8 cellular contexts compared by ENCODE assay signal in the genomic region with DNA sequence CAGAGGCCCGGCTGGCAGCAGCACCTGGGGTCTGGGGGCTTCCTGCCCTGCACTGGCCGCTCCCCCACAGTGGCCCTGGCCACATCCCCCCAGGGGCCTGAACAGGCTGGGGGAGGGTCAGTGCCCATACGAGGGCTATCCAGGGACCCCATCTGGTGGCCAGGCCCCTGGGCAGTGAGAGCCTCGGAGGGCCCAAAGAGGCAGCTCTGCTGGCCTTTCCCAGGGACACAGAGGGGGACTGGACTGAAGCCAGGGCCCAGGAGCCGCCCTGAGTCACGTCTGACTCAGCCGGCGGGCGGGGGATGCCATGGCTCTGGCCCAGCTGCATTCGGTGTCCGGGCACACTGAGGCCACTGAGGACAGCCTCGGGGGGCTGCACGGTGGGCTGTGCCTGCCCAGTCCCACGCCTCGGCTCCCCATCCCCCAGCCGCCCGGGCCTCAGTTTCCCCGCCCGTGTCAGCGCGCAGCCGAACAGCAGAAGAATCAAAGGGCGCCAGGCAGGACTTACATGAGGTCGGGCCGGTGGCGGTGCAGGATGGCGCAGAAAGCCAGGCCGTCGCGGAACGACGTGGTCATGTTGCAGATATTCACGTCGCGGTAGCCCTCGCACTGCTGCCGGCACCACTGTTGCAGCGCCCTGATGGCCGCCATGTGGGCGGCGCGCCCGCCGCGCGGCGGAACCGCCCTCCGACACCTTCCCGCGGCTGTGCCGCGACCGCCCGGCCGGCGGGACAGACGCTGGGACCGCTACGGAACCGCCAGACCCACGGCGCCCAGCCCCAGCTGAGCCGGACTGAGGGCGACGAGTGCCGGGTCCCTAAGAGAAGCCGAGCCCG. TPM values are rescaled to one million over a fixed set of nuclear protein-coding genes. Genes with fewer than 3 reads are reported as not detected.
A peak's percentile ranks its signal among the peaks of the same experiment; 100 is the strongest.
DNase-seq lines count a peak whose midpoint lies in the region; ATAC-seq and TF ChIP-seq lines count a peak whose summit lies in the region.

A gene (minus strand): TSS at position 795 of the 836 bp plus-strand sequence. CDS start 144 bp downstream, at position 651.

- intact Hi-C loops in naive thymus-derived CD4-positive, alpha-beta T cell (cut with micrococcal nuclease) = loop anchor here (1.0 to 2.0 kb wide), 13 partner anchors 15 to 1096 kb away; a partner anchor contains a TSS
- intact Hi-C loops in aorta (cut with DNase I) = loop anchor here in 1 of 2 donors (2.0 kb wide), 1 partner anchor 80 kb away; no protein-coding TSS in a partner anchor

- H3K36me3 ChIP-seq in KMS-11 (ENCODE audit: insufficient read depth) (no peaks in the 10 kb centered on the region), fibroblast of lung (ENCODE audit: control insufficient read depth, insufficient read depth, low read length) (no peaks in the 10 kb centered on the region), aorta (ENCODE audit: control insufficient read depth in 1 of 2, insufficient read depth in 2 of 2, low read length in 1 of 2) (no peaks in the 10 kb centered on the region)
- no peaks in the 10 kb centered on the region for H3K36me3 ChIP-seq in naive thymus-derived CD4-positive, alpha-beta T cell (ENCODE audit: control insufficient read depth in 2 of 3, insufficient read depth in 3 of 3, low read length in 3 of 3)

- ATAC-seq in GM21723 (IDR thresholded peaks at IDR 0.05; ENCODE audit: unreplicated experiment) = peak; percentile 26
- peak; percentile 16 for ATAC-seq in naive thymus-derived CD4-positive, alpha-beta T cell
- peak; percentile 67 for ATAC-seq in aorta (ENCODE audit: low FRiP score)

- DNase-seq in DMS 273 (lab: John Stamatoyannopoulos, UW; ENCODE audit: unreplicated experiment) (peak; percentile 79), DMS 273 treated with DMSO at 0.1 percent for 48 hours (lab: John Stamatoyannopoulos, UW) (no peak), fibroblast of lung (ENCODE audit: low read depth in 2 of 2) (peak; percentile 82 to 85), aorta (peak; percentile 93 to 96)
- peak; percentile 41 for DNase-seq in activated T-cell treated with anti-CD3 and anti-CD28 coated beads, Interleukin-2, amount 50 U/mL, for 1 hour
- peak in 2 of 9 donors; percentile 25 to 39 for DNase-seq in naive thymus-derived CD4-positive, alpha-beta T cell

- H3K4me2 ChIP-seq in KMS-11 = peak within 1 kb of the TSS; percentile 92
- peak within 1 kb of the TSS; percentile 87 for H3K4me2 ChIP-seq in fibroblast of lung (ENCODE audit: extremely low read depth, insufficient read depth, low read length)

- H3K27ac ChIP-seq in KMS-11 (no peak within 1 kb of the TSS), fibroblast of lung (ENCODE audit: insufficient read depth, low read length) (peak within 1 kb of the TSS; percentile 95), aorta (ENCODE audit: low read depth in 1 of 2, low read length in 2 of 2) (peak within 1 kb of the TSS in 1 of 2 donors; percentile 92)
- H3K27ac ChIP-seq in naive thymus-derived CD4-positive, alpha-beta T cell (ENCODE audit: low read depth, low read length) = peak within 1 kb of the TSS; percentile 58

- peaks cover 0 to 5% (median 0%) of the 10 kb centered on the region in 5 donors for H3K27me3 Mint-ChIP-seq in naive thymus-derived CD4-positive, alpha-beta T cell

- TF ChIP-seq CTCF in KMS-11 (conservative IDR thresholded peaks at IDR 0.05; ENCODE audit: low read depth, low read length) (no peak), fibroblast of lung (conservative IDR thresholded peaks at IDR 0.05 in 1 of 2, IDR thresholded peaks at IDR 0.05 in 1 of 2; ENCODE audit: low read depth in 1 of 2, low read length in 2 of 2) (no peak)

- H3K36me3 Mint-ChIP-seq in naive thymus-derived CD4-positive, alpha-beta T cell = no peaks in the 10 kb centered on the region

- POLR2A ChIA-PET in naive thymus-derived CD4-positive, alpha-beta T cell (lab: Charles Lee) = interaction anchor here (0.7 kb wide), 1 partner anchor 278 kb away, joined by 3 read pairs; no protein-coding TSS in a partner anchor

- no peaks in the 10 kb centered on the region for H3K9me3 ChIP-seq in fibroblast of lung (ENCODE audit: control insufficient read depth, insufficient read depth, low read depth, low read length)
- no peaks in the 10 kb centered on the region for H3K9me3 ChIP-seq in naive thymus-derived CD4-positive, alpha-beta T cell (ENCODE audit: control insufficient read depth in 2 of 3, low read length in 3 of 3)
- H3K9me3 ChIP-seq in aorta (ENCODE audit: control insufficient read depth, low read length) = no peaks in the 10 kb centered on the region

- peaks cover 14% of the 10 kb centered on the region for H3K4me1 ChIP-seq in KMS-11 (ENCODE audit: low read depth, poor library complexity, severe bottlenecking)
- peaks cover 29% of the 10 kb centered on the region for H3K4me1 ChIP-seq in fibroblast of lung (ENCODE audit: control insufficient read depth, extremely low read depth, insufficient read depth, low read length)
- H3K4me1 ChIP-seq in naive thymus-derived CD4-positive, alpha-beta T cell (ENCODE audit: control insufficient read depth in 2 of 2, insufficient read depth in 2 of 2, low read length in 2 of 2) = peaks cover 8 to 14% of the 10 kb centered on the region in 2 donors
- no peaks in the 10 kb centered on the region for H3K4me1 ChIP-seq in aorta (ENCODE audit: control insufficient read depth in 1 of 2, insufficient read depth in 2 of 2, low read length in 2 of 2)

- H3K4me3 Mint-ChIP-seq in naive thymus-derived CD4-positive, alpha-beta T cell = peak within 1 kb of the TSS; percentile 58 to 78 (median 74)

- WGBS in aorta, 2 donors = 0 to 1% methylated on average over 62 to 69 of the region's 69 CpGs

- H3K27ac Mint-ChIP-seq in naive thymus-derived CD4-positive, alpha-beta T cell = peak within 1 kb of the TSS in 7 of 9 donors; percentile 41 to 80 (median 65)

- H3K9ac ChIP-seq in KMS-11 (peak within 1 kb of the TSS; percentile 13; the same call in 1 of the 2 replicates), fibroblast of lung (ENCODE audit: insufficient read depth, low read length) (peak within 1 kb of the TSS; percentile 93)

- no peaks in the 10 kb centered on the region for H3K9me3 Mint-ChIP-seq in naive thymus-derived CD4-positive, alpha-beta T cell

- CTCF ChIA-PET in naive thymus-derived CD4-positive, alpha-beta T cell (lab: Charles Lee) = no interaction called here

- peaks cover 41% of the 10 kb centered on the region; the same call in 1 of the 2 replicates for H3K27me3 ChIP-seq in KMS-11 (ENCODE audit: insufficient read depth, low read depth)
- no peaks in the 10 kb centered on the region for H3K27me3 ChIP-seq in fibroblast of lung (ENCODE audit: control insufficient read depth, insufficient read depth, low read length)
- no peaks in the 10 kb centered on the region for H3K27me3 ChIP-seq in naive thymus-derived CD4-positive, alpha-beta T cell (ENCODE audit: control insufficient read depth in 2 of 2, insufficient read depth in 2 of 2, low read length in 2 of 2)
- no peaks in the 10 kb centered on the region for H3K27me3 ChIP-seq in aorta (ENCODE audit: control insufficient read depth in 1 of 2, insufficient read depth in 2 of 2, low read length in 1 of 2)

- H2AFZ ChIP-seq in KMS-11 (ENCODE audit: low read depth) (peak within 1 kb of the TSS; percentile 90), fibroblast of lung (ENCODE audit: low read length) (peak within 1 kb of the TSS; percentile 54)

- H4K20me1 ChIP-seq in KMS-11 (ENCODE audit: insufficient read depth) (no peaks in the 10 kb centered on the region), fibroblast of lung (ENCODE audit: control insufficient read depth, extremely low read depth, insufficient read depth, low read length) (no peaks in the 10 kb centered on the region)

- H3K79me2 ChIP-seq in KMS-11 (ENCODE audit: insufficient read depth, low read depth) (no peaks in the 10 kb centered on the region), fibroblast of lung (ENCODE audit: control insufficient read depth, insufficient read depth, low read length) (peaks cover 46% of the 10 kb centered on the region)

- H3K4me3 ChIP-seq in KMS-11 (IDR thresholded peaks at IDR 0.05; ENCODE audit: insufficient read depth, low read depth, low read length) = no peak within 1 kb of the TSS
- H3K4me3 ChIP-seq in fibroblast of lung (replicated peaks in 1 of 4; ENCODE audit: control extremely low read depth in 1 of 4, insufficient read depth in 1 of 4, low read depth in 3 of 4, low read length in 4 of 4) = peak within 1 kb of the TSS; percentile 76 to 94 (median 84)
- H3K4me3 ChIP-seq in naive thymus-derived CD4-positive, alpha-beta T cell (ENCODE audit: low read length) = peak within 1 kb of the TSS; percentile 73
- H3K4me3 ChIP-seq in aorta (ENCODE audit: low read length in 2 of 2) = peak within 1 kb of the TSS; percentile 50 to 92

- H3K4me1 Mint-ChIP-seq in naive thymus-derived CD4-positive, alpha-beta T cell = peaks cover 7 to 25% (median 18%) of the 10 kb centered on the region in 7 donors

RNA-seq across cellular contexts. Expression of the gene that starts here (rescaled TPM):
- total RNA-seq in fibroblast of lung = 48.0 and 60.1 TPM in 2 replicates
- 11.0 and 11.7 TPM in 2 replicates for polyA plus RNA-seq in fibroblast of lung
- 15.6 and 22.9 TPM in 2 replicates for polyA plus RNA-seq in fibroblast of lung (2012)
- 5.8 and 26.0 TPM in 2 replicates for polyA minus RNA-seq in fibroblast of lung (ENCODE audit: low replicate concordance)
- total RNA-seq in naive thymus-derived CD4-positive, alpha-beta T cell = 1 to 10 TPM in 4 of 5 experiments, under 1 TPM in 1; 0.89 to 5.0 (median 3.3) TPM
- polyA plus RNA-seq in naive thymus-derived CD4-positive, alpha-beta T cell = under 1 TPM; 0.37 to 0.55 TPM
- total RNA-seq in aorta = 10 to 100 TPM; 41.7 to 70.3 TPM
- 100 to 1,000 TPM in 1 of 2 donors, 10 to 100 TPM in 1; 57.7 to 346 TPM for polyA plus RNA-seq in aorta

Comparison
In these comparisons a context has a peak if more than half of its experiments do, and no peak if none do; other contexts are left out.
1. ATAC-seq: peak in every context shown above with its lines; median percentile 67 in aorta; 26 in GM21723; 16 in naive thymus-derived CD4-positive, alpha-beta T cell.